9 cellular contexts compared by ENCODE assay signal in the genomic region with DNA sequence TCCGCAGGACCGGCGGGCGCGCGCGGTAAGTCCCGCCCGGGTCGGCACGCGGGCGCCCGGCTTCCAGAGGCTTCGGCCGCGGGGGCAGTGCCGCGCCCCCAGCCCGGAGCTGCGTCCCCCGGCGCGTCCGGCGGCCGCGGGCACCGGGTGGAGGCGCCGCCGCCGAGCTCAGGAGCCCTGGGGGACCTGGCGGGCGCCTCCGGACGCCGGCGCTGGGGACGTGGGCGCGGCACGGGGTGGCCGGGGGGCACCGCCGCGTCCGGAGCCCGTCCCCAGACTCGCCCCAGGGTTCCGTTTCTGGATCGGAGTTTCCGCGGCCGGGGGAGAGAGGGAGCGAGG. TPM values are rescaled to one million over a fixed set of nuclear protein-coding genes. Genes with fewer than 3 reads are reported as not detected.
A peak's percentile ranks its signal among the peaks of the same experiment; 100 is the strongest.
DNase-seq lines count a peak whose midpoint lies in the region; ATAC-seq, FAIRE-seq and TF ChIP-seq lines count a peak whose summit lies in the region.
"Had no signal": no experiment of that assay in that cellular context is flagged by ENCODE, and none has a peak within 500 bp of the region (broad histone marks: within the 10 kb centered on the region; RNA-seq: fewer than 3 reads in every experiment).

No MANE protein-coding gene starts in this region.

- peaks cover 34% of the 10 kb centered on the region for H3K4me1 Mint-ChIP-seq in activated CD4-positive, alpha-beta T cell treated with anti-CD3 and anti-CD28 coated beads, Interleukin-2, amount 10 ng/mL, durations not matched to agents 7 days and 5 days

- peak overlapping the region; percentile 67 to 75 for H3K4me3 ChIP-seq in ascending aorta
- H3K4me3 ChIP-seq in upper lobe of left lung: peak overlapping the region; percentile 40 to 76 (median 64)

- H3K4me3 Mint-ChIP-seq in activated CD4-positive, alpha-beta T cell treated with anti-CD3 and anti-CD28 coated beads, Interleukin-2, amount 10 ng/mL, durations not matched to agents 7 days and 5 days: peak overlapping the region; percentile 88

- no peak for FAIRE-seq in H54 (lab: Jason Lieb, UNC)

- POLR2A ChIA-PET in activated CD4-positive, alpha-beta T cell treated with anti-CD3 and anti-CD28 coated beads, Interleukin-2, amount 10 ng/mL, durations not matched to agents 7 days and 5 days (lab: Charles Lee): no interaction called here

- H3K27ac ChIP-seq in ascending aorta (peak overlapping the region; percentile 90 to 91), layer of hippocampus (ENCODE audit: low read depth, low read length) (peak overlapping the region; percentile 68), upper lobe of left lung (peak overlapping the region; percentile 82 to 90 (median 88))

- H3K4me1 ChIP-seq in ascending aorta: peaks cover 18 to 36% of the 10 kb centered on the region in 2 donors
- H3K4me1 ChIP-seq in upper lobe of left lung: peaks cover 13 to 34% (median 21%) of the 10 kb centered on the region in 4 donors

- WGBS in upper lobe of left lung, 2 donors: 3% methylated on average over 6 of the region's 56 CpGs; no CpG with 5 or more reads in 1 of the 2 donors

- H3K27me3 ChIP-seq in ascending aorta: no peaks in the 10 kb centered on the region
- H3K27me3 ChIP-seq in layer of hippocampus (ENCODE audit: control insufficient read depth, insufficient read depth, low read length): peaks cover 5% of the 10 kb centered on the region
- H3K27me3 ChIP-seq in upper lobe of left lung: peaks cover 0 to 18% (median 6%) of the 10 kb centered on the region in 4 donors

- H3K9me3 Mint-ChIP-seq in activated CD4-positive, alpha-beta T cell treated with anti-CD3 and anti-CD28 coated beads, Interleukin-2, amount 10 ng/mL, durations not matched to agents 7 days and 5 days: no peaks in the 10 kb centered on the region
- H3K9me3 Mint-ChIP-seq: naive B cell had no signal

- peaks cover 2% of the 10 kb centered on the region for H3K36me3 Mint-ChIP-seq in activated CD4-positive, alpha-beta T cell treated with anti-CD3 and anti-CD28 coated beads, Interleukin-2, amount 10 ng/mL, durations not matched to agents 7 days and 5 days (ENCODE audit: low read depth)

- H3K27ac Mint-ChIP-seq in activated CD4-positive, alpha-beta T cell treated with anti-CD3 and anti-CD28 coated beads, Interleukin-2, amount 10 ng/mL, durations not matched to agents 7 days and 5 days: no peak overlapping the region

- intact Hi-C loops in ascending aorta (cut with DNase I): loop anchor here (2.0 kb wide), 3 partner anchors 48 to 332 kb away; partner anchors contain the start of genes AKR7A2, CAPZB and SLC66A1

- no peaks in the 10 kb centered on the region for H3K9me3 ChIP-seq in ascending aorta
- H3K9me3 ChIP-seq in upper lobe of left lung: no peaks in the 10 kb centered on the region

- TF ChIP-seq POLR2A in upper lobe of left lung (IDR thresholded peaks at IDR 0.05) (no peak), H54 (IDR thresholded peaks at IDR 0.05; ENCODE audit: low read depth, low read length) (no peak)

- TF ChIP-seq EP300 in upper lobe of left lung (IDR thresholded peaks at IDR 0.05): no peak

- H3K36me3 ChIP-seq in ascending aorta (no peaks in the 10 kb centered on the region), upper lobe of left lung (no peaks in the 10 kb centered on the region)

- peaks cover 26% of the 10 kb centered on the region for H3K27me3 Mint-ChIP-seq in activated CD4-positive, alpha-beta T cell treated with anti-CD3 and anti-CD28 coated beads, Interleukin-2, amount 10 ng/mL, durations not matched to agents 7 days and 5 days

- no peak for DNase-seq in activated CD4-positive, alpha-beta T cell treated with anti-CD3 and anti-CD28 coated beads, Interleukin-2, amount 10 ng/mL, durations not matched to agents 7 days and 5 days
- DNase-seq in activated CD4-positive, alpha-beta T cell treated with anti-CD3 and anti-CD28 coated beads for 4 hours: no peak
- DNase-seq in ascending aorta (ENCODE audit: low spot score in 2 of 2): no peak
- DNase-seq in upper lobe of left lung: no peak
- no peak for DNase-seq in H54 (ENCODE audit: insufficient read length, low spot score)
- DNase-seq in nucleus accumbens (lab: John Stamatoyannopoulos, UW): no peak

- TF ChIP-seq CTCF in ascending aorta (IDR thresholded peaks at IDR 0.05): no peak
- no peak for TF ChIP-seq CTCF in upper lobe of left lung (IDR thresholded peaks at IDR 0.05)

- ATAC-seq in upper lobe of left lung (ENCODE audit: low FRiP score in 2 of 2) (no peak), HG02642 (IDR thresholded peaks at IDR 0.05; ENCODE audit: poor library complexity, unreplicated experiment) (no peak)

- CTCF ChIA-PET in activated CD4-positive, alpha-beta T cell treated with anti-CD3 and anti-CD28 coated beads, Interleukin-2, amount 10 ng/mL, durations not matched to agents 7 days and 5 days (lab: Charles Lee): interaction anchor here (1.6 kb wide), 1 partner anchor 300 kb away, joined by 3 read pairs; no protein-coding TSS in a partner anchor

RNA-seq across cellular contexts. Expression of gene NBL1, which starts 0.3 kb away (rescaled TPM):
- total RNA-seq in activated CD4-positive, alpha-beta T cell treated with anti-CD3 and anti-CD28 coated beads, Interleukin-2, amount 10 ng/mL, durations not matched to agents 7 days and 5 days: 10 to 100 TPM; 17.5 to 22.0 TPM
- total RNA-seq in ascending aorta (157 TPM), upper lobe of left lung (100 to 1,000 TPM in 3 of 6 donors, 10 to 100 TPM in 3; 40.9 to 190 (median 105) TPM)

RNA-seq across cellular contexts. Expression of gene HTR6, which starts 20.3 kb away (rescaled TPM):
- total RNA-seq in activated CD4-positive, alpha-beta T cell treated with anti-CD3 and anti-CD28 coated beads, Interleukin-2, amount 10 ng/mL, durations not matched to agents 7 days and 5 days: under 1 TPM in 1 of 2 experiments, not detected in 1; 0.10 TPM
- not detected for total RNA-seq in ascending aorta
- total RNA-seq in upper lobe of left lung: not detected
